15 cellular contexts compared by ENCODE assay signal in genomic region chr1:24970926-24971530, GRCh38. TPM values are rescaled to one million over a fixed set of nuclear protein-coding genes. Genes with fewer than 3 reads are reported as not detected.
DNase-seq lines count a peak whose midpoint lies in the region; FAIRE-seq and TF ChIP-seq lines count a peak whose summit lies in the region.
"Had no signal": no experiment of that assay in that cellular context is flagged by ENCODE, and none has a peak within 500 bp of the region (broad histone marks: within the 10 kb centered on the region; RNA-seq: fewer than 3 reads in every experiment).

No MANE protein-coding gene starts in this region.

- H3K27me3 ChIP-seq in A673 (replicated peaks; ENCODE audit: insufficient read depth, low read depth, low read length, poor library complexity) (no peaks in the 10 kb centered on the region), WERI-Rb-1 (ENCODE audit: insufficient read depth, low read depth, severe bottlenecking) (no peaks in the 10 kb centered on the region), keratinocyte (ENCODE audit: control insufficient read depth, extremely low read depth, insufficient read depth, low read length) (no peaks in the 10 kb centered on the region)
- H3K27me3 ChIP-seq: colonic mucosa had no signal

- intact Hi-C loops in A673 (cut with micrococcal nuclease; ENCODE audit: unreplicated experiment): no loop called here

- H3K36me3 ChIP-seq in A673 (ENCODE audit: insufficient read depth, low read length, poor library complexity, severe bottlenecking) (no peaks in the 10 kb centered on the region), WERI-Rb-1 (no peaks in the 10 kb centered on the region), keratinocyte (ENCODE audit: control insufficient read depth in 2 of 2, extremely low read depth in 1 of 2, insufficient read depth in 2 of 2, low read length in 2 of 2) (no peaks in the 10 kb centered on the region)
- H3K36me3 ChIP-seq: colonic mucosa, esophagus muscularis mucosa had no signal

- H3K4me3 ChIP-seq in A673 (ENCODE audit: low read depth, low read length, poor library complexity, severe bottlenecking) (no peak overlapping the region), WERI-Rb-1 (ENCODE audit: low read depth, low read length) (no peak overlapping the region), keratinocyte (ENCODE audit: control insufficient read depth in 2 of 3, extremely low read depth in 1 of 3, insufficient read depth in 2 of 3, low read depth in 1 of 3, low read length in 3 of 3) (no peak overlapping the region)
- H3K4me3 ChIP-seq: colonic mucosa, esophagus muscularis mucosa had no signal

- DNase-seq in A673 (ENCODE audit: low spot score) (peak; percentile 31), EL (peak; percentile 38), WERI-Rb-1 (no peak), keratinocyte (ENCODE audit: low read depth, low spot score) (no peak), SIG-M5 treated with dmso at 0.1 percent for 504 hours (lab: John Stamatoyannopoulos, UW; ENCODE audit: unreplicated experiment) (no peak), GOT3 (lab: John Stamatoyannopoulos, UW) (no peak), NCI-H2029 (lab: John Stamatoyannopoulos, UW) (no peak), iPS-NIHi11 (ENCODE audit: low spot score) (no peak)
- DNase-seq: colonic mucosa; NCI-H146; NCI-H69; stimulated activated CD4-positive, alpha-beta T cell treated with anti-CD3 and anti-CD28 coated beads, Interleukin-1b, Interleukin-23, amount 100 ng/mL, for 48 hours had no signal

- no peak overlapping the region for H3K27ac ChIP-seq in A673 (ENCODE audit: low read depth, low read length, poor library complexity, severe bottlenecking)
- peak overlapping the region; percentile 71 for H3K27ac ChIP-seq in WERI-Rb-1
- H3K27ac ChIP-seq in keratinocyte (ENCODE audit: control insufficient read depth, insufficient read depth, low read length): no peak overlapping the region
- H3K27ac ChIP-seq: colonic mucosa, esophagus muscularis mucosa had no signal

- TF ChIP-seq CTCF in A673 (conservative IDR thresholded peaks at IDR 0.05; ENCODE audit: low read depth, low read length): no peak
- TF ChIP-seq CTCF in WERI-Rb-1 (IDR thresholded peaks at IDR 0.05; ENCODE audit: low read depth, low read length): no peak
- TF ChIP-seq CTCF in keratinocyte (optimal IDR thresholded peaks at IDR 0.05 in 1 of 3, IDR thresholded peaks at IDR 0.05 in 1 of 3, conservative IDR thresholded peaks at IDR 0.05 in 1 of 3; ENCODE audit: extremely low read depth in 1 of 3, insufficient read depth in 2 of 3, low read length in 3 of 3): no peak

- H3K9me3 ChIP-seq in A673 (ENCODE audit: low read depth, low read length, poor library complexity, severe bottlenecking) (peaks cover 13% of the 10 kb centered on the region), WERI-Rb-1 (ENCODE audit: severe bottlenecking) (peaks cover 11% of the 10 kb centered on the region), keratinocyte (ENCODE audit: control insufficient read depth, low read depth, low read length) (peaks cover 3% of the 10 kb centered on the region)
- H3K9me3 ChIP-seq: colonic mucosa had no signal

- no peak overlapping the region for H3K9ac ChIP-seq in keratinocyte (ENCODE audit: control insufficient read depth, extremely low read depth, insufficient read depth, low read length)

- H3K4me2 ChIP-seq in keratinocyte (ENCODE audit: control insufficient read depth, extremely low read depth, insufficient read depth, low read depth, low read length): peak overlapping the region; percentile 61

- no peak overlapping the region for H2AFZ ChIP-seq in keratinocyte (ENCODE audit: control insufficient read depth, low read length)

- POLR2A ChIA-PET in A673 (lab: Charles Lee; ENCODE audit: low non-redundant PET): no interaction called here

- BruUV-seq in A673 (replicated peaks; lab: Mats Ljungman, UMichigan): no TSS peak

- H3K9me1 ChIP-seq in keratinocyte (ENCODE audit: control insufficient read depth, extremely low read depth, insufficient read depth, low read length): no peaks in the 10 kb centered on the region

- CTCF ChIA-PET in A673 (lab: Charles Lee): interaction anchor here (0.6 kb wide), 1 partner anchor 266 kb away, joined by 8 read pairs; no protein-coding TSS in a partner anchor

- FAIRE-seq in keratinocyte (lab: Jason Lieb, UNC): peak; percentile 46
- FAIRE-seq: G401.6 had no signal

- H3K4me1 ChIP-seq in A673 (ENCODE audit: insufficient read depth, low read length, poor library complexity, severe bottlenecking): peaks cover 20% of the 10 kb centered on the region
- peaks cover 31% of the 10 kb centered on the region for H3K4me1 ChIP-seq in keratinocyte (ENCODE audit: control insufficient read depth, extremely low read depth, insufficient read depth, low read length)
- H3K4me1 ChIP-seq: colonic mucosa, esophagus muscularis mucosa had no signal

- H4K20me1 ChIP-seq in keratinocyte (ENCODE audit: control insufficient read depth, extremely low read depth, insufficient read depth, low read length): no peaks in the 10 kb centered on the region

- no peaks in the 10 kb centered on the region for H3K79me2 ChIP-seq in keratinocyte (ENCODE audit: control insufficient read depth, insufficient read depth, low read length)

- dilution Hi-C loops in keratinocyte (cut with MboI; ENCODE audit: extremely low pct_ligation_motif_present, low sequenced_read_pairs): no loop called here

RNA-seq across cellular contexts. Expression of gene RUNX3, which starts 41.0 kb away (rescaled TPM):
- 8.6 and 10.2 TPM in 2 replicates for total RNA-seq in A673 (2021)
- polyA plus RNA-seq in keratinocyte: 0.01 to 0.10 TPM in 2 of 3 replicates, not detected in the other
- 0.17 TPM for polyA plus RNA-seq in keratinocyte (2011; ENCODE audit: low read depth)
- polyA plus RNA-seq in keratinocyte (2011; cell fraction: cytosol; rRNA removed): 0.12 TPM in 1 of 2 replicates, not detected in the other
- polyA plus RNA-seq in keratinocyte (2011; cell fraction: nucleus; rRNA removed): not detected in 2 replicates
- polyA plus RNA-seq in keratinocyte (2012; ENCODE audit: low replicate concordance): 0.03 and 0.51 TPM in 2 replicates
- 0.16 TPM in 1 of 3 replicates, not detected in the others for polyA minus RNA-seq in keratinocyte
- polyA minus RNA-seq in keratinocyte (2011; cell fraction: cytosol; rRNA and poly(A)+ RNA removed): not detected
- 0.23 TPM in 1 of 2 replicates, not detected in the other for polyA minus RNA-seq in keratinocyte (2011; cell fraction: nucleus; rRNA and poly(A)+ RNA removed)
- total RNA-seq: progenitor cell of endocrine pancreas had no signal

Comparison
In these comparisons a context has a peak if more than half of its experiments do, and no peak if none do; other contexts are left out.
1. DNase-seq: peak in A673 (single experiment) and EL (single experiment); none in WERI-Rb-1 (single experiment), keratinocyte (single experiment), SIG-M5 treated with dmso at 0.1 percent for 504 hours (single experiment), GOT3 (single experiment), NCI-H2029 (single experiment) and iPS-NIHi11 (single experiment).